20 cellular contexts compared by ENCODE assay signal in genomic region chr2:217683096-217683870, GRCh38.
"Had no signal": no experiment of that assay in that cellular context is flagged by ENCODE, and none has a peak within 500 bp of the region (broad histone marks: within the 10 kb centered on the region; RNA-seq: fewer than 3 reads in every experiment).

No MANE protein-coding gene starts in this region.

- ATAC-seq: body of pancreas; left ventricle myocardium superior; psoas muscle; sciatic nerve; stimulated activated naive CD8-positive, alpha-beta T cell treated with anti-CD3 and anti-CD28 coated beads, Interleukin-15, amount 100 ng/mL, for 72 hours; WTC11 had no signal

- H3K9me3 ChIP-seq: body of pancreas, psoas muscle, spleen had no signal

- H3K27me3 ChIP-seq: body of pancreas, spleen, tibial nerve had no signal

- H3K27ac ChIP-seq: body of pancreas, psoas muscle, spleen had no signal

- H3K9me3 Mint-ChIP-seq: activated CD4-positive, alpha-beta memory T cell treated with anti-CD3 and anti-CD28 coated beads, Interleukin-2, amount 10 ng/mL, durations not matched to agents 7 days and 5 days; central memory CD8-positive, alpha-beta T cell; natural killer cell treated with Interleukin-12 subunit alpha and Interleukin-12 subunit beta and Interleukin-15 and Interleukin-18, amount 100 ng/mL, for 72 hours; stimulated activated naive CD8-positive, alpha-beta T cell treated with anti-CD3 and anti-CD28 coated beads, Interleukin-15, amount 100 ng/mL, for 72 hours had no signal

- H3K36me3 Mint-ChIP-seq: activated naive CD4-positive, alpha-beta T cell treated with anti-CD3 and anti-CD28 coated beads, Interleukin-2, amount 50 U/mL, for 24 hours; natural killer cell treated with Interleukin-12 subunit alpha and Interleukin-12 subunit beta and Interleukin-15 and Interleukin-18, amount 100 ng/mL, for 72 hours; WTC11 had no signal

- DNase-seq: activated CD4-positive, alpha-beta memory T cell treated with anti-CD3 and anti-CD28 coated beads, Interleukin-2, amount 10 ng/mL, durations not matched to agents 7 days and 5 days; activated CD4-positive, alpha-beta T cell treated with anti-CD3 and anti-CD28 coated beads for 4 hours; activated effector memory CD4-positive, alpha-beta T cell treated with anti-CD3 and anti-CD28 coated beads, Interleukin-2, amount 50 U/mL, for 16 hours; activated T-cell treated with anti-CD3 and anti-CD28 coated beads, Interleukin-2, amount 50 U/mL, for 48 hours; body of pancreas; cortex of kidney; effector CD4-positive, alpha-beta T cell; left ventricle myocardium superior; nucleus accumbens; psoas muscle; spleen; stimulated activated naive CD8-positive, alpha-beta T cell treated with anti-CD3 and anti-CD28 coated beads, Interleukin-15, amount 100 ng/mL, for 72 hours; T-helper 2 cell had no signal

- H3K36me3 ChIP-seq: spleen, tibial nerve had no signal

- H3K4me3 ChIP-seq: body of pancreas, psoas muscle, spleen, tibial nerve had no signal

- H3K27ac Mint-ChIP-seq: activated CD4-positive, alpha-beta memory T cell treated with anti-CD3 and anti-CD28 coated beads, Interleukin-2, amount 10 ng/mL, durations not matched to agents 7 days and 5 days; activated naive CD4-positive, alpha-beta T cell treated with anti-CD3 and anti-CD28 coated beads, Interleukin-2, amount 50 U/mL, for 24 hours; memory B cell; natural killer cell treated with Interleukin-12 subunit alpha and Interleukin-12 subunit beta and Interleukin-15 and Interleukin-18, amount 100 ng/mL, for 72 hours; stimulated activated naive CD8-positive, alpha-beta T cell treated with anti-CD3 and anti-CD28 coated beads, Interleukin-15, amount 100 ng/mL, for 72 hours; WTC11 had no signal

- H3K4me1 ChIP-seq: body of pancreas, psoas muscle, spleen had no signal

- H3K4me3 Mint-ChIP-seq: activated CD4-positive, alpha-beta memory T cell treated with anti-CD3 and anti-CD28 coated beads, Interleukin-2, amount 10 ng/mL, durations not matched to agents 7 days and 5 days; activated naive CD4-positive, alpha-beta T cell treated with anti-CD3 and anti-CD28 coated beads, Interleukin-2, amount 50 U/mL, for 24 hours; central memory CD8-positive, alpha-beta T cell; memory B cell; natural killer cell treated with Interleukin-12 subunit alpha and Interleukin-12 subunit beta and Interleukin-15 and Interleukin-18, amount 100 ng/mL, for 72 hours; stimulated activated naive CD8-positive, alpha-beta T cell treated with anti-CD3 and anti-CD28 coated beads, Interleukin-15, amount 100 ng/mL, for 72 hours; WTC11 had no signal

- H3K4me1 Mint-ChIP-seq: activated CD4-positive, alpha-beta memory T cell treated with anti-CD3 and anti-CD28 coated beads, Interleukin-2, amount 10 ng/mL, durations not matched to agents 7 days and 5 days; activated naive CD4-positive, alpha-beta T cell treated with anti-CD3 and anti-CD28 coated beads, Interleukin-2, amount 50 U/mL, for 24 hours; central memory CD8-positive, alpha-beta T cell; memory B cell; stimulated activated naive CD8-positive, alpha-beta T cell treated with anti-CD3 and anti-CD28 coated beads, Interleukin-15, amount 100 ng/mL, for 72 hours had no signal

- H3K27me3 Mint-ChIP-seq: activated CD4-positive, alpha-beta memory T cell treated with anti-CD3 and anti-CD28 coated beads, Interleukin-2, amount 10 ng/mL, durations not matched to agents 7 days and 5 days; stimulated activated naive CD8-positive, alpha-beta T cell treated with anti-CD3 and anti-CD28 coated beads, Interleukin-15, amount 100 ng/mL, for 72 hours had no signal
